Comparison of ENCODE assay signal across 1 cellular context in the genomic region with DNA sequence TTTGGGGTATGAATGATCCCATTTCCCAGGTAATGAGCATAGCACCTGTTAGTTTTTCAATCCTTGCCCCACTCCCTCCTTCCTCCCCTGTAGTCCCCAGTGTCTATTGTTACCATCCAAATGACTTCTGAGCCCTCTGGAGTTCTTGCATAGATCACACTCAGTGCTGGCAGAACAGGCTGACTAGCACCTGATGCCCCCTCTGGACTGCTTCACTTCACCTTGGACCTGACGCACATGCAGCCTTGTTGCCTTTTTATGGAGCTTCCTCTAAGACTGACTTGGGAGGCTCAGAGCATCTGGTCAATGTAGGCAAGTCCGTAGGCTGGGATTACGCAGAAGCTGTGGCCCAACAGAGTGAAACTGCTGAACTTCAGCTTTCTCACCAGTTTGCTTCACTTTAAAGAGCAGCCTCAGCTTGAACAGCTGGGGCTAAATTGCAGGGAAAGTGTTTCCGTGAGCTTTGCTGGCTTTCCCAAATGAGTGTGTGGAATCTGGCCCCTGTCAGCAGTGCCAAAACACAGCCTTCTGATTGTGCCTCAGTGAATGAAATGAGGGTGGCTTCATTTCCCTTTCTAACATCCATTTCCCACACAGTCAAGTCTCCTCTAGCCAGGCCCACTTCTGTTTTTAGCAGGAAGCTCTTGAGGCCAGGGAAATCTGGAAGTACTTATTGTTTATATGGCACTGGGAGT.
TF ChIP-seq lines count a peak whose summit lies in the region.

No MANE protein-coding gene starts in this region.

TF ChIP-seq in H1, 55 proteins besides CTCF, POLR2A, EP300 and RAD21:
- TF ChIP-seq CTBP2 (IDR thresholded peaks at IDR 0.05; ENCODE audit: borderline replicate concordance, insufficient read depth, insufficient read length, low read length) (no peak), KDM5A (IDR thresholded peaks at IDR 0.05; ENCODE audit: low read length) (no peak)
